12 cellular contexts compared by ENCODE assay signal in genomic region chr21:15159382-15160020, GRCh38.
DNase-seq lines count a peak whose midpoint lies in the region; ATAC-seq, FAIRE-seq and TF ChIP-seq lines count a peak whose summit lies in the region.
"Had no signal": no experiment of that assay in that cellular context is flagged by ENCODE, and none has a peak within 500 bp of the region (broad histone marks: within the 10 kb centered on the region; RNA-seq: fewer than 3 reads in every experiment).

No MANE protein-coding gene starts in this region.

- intact Hi-C loops in right cardiac atrium (cut with DNase I) = no loop called here
- intact Hi-C loops in HepG2 (cut with micrococcal nuclease; ENCODE audit: unreplicated experiment) = no loop called here

- H3K27me3 ChIP-seq in KMS-11 (ENCODE audit: insufficient read depth, low read depth) (no peaks in the 10 kb centered on the region), right cardiac atrium (ENCODE audit: control insufficient read depth, insufficient read depth) (no peaks in the 10 kb centered on the region), HepG2 (ENCODE audit: control insufficient read depth in 1 of 2, insufficient read depth in 2 of 2, low read length in 2 of 2) (no peaks in the 10 kb centered on the region)
- H3K27me3 ChIP-seq: ovary had no signal

- WGBS in right cardiac atrium = 56% methylated on average over 2 of the region's 2 CpGs
- WGBS in HepG2 (ENCODE audit: low lambda C conversion rate) = 92% methylated on average over 2 of the region's 2 CpGs

- TF ChIP-seq POLR2A in HepG2 (IDR thresholded peaks at IDR 0.05; ENCODE audit: insufficient read depth in 1 of 2, low read depth in 2 of 2, low read length in 2 of 2) = no peak

- H2AFZ ChIP-seq in KMS-11 (ENCODE audit: low read depth) (no peak overlapping the region), HepG2 (ENCODE audit: low read length) (no peak overlapping the region)

- H3K4me1 ChIP-seq in KMS-11 (ENCODE audit: low read depth, poor library complexity, severe bottlenecking) = peaks cover 12% of the 10 kb centered on the region
- H3K4me1 ChIP-seq in right cardiac atrium (ENCODE audit: control insufficient read depth, insufficient read depth, low read length) = peaks cover 2% of the 10 kb centered on the region
- peaks cover 13% of the 10 kb centered on the region for H3K4me1 ChIP-seq in HepG2 (ENCODE audit: insufficient read depth, low read length)

- BruUV-seq in HepG2 (replicated peaks; lab: Mats Ljungman, UMichigan) = no TSS peak

- peak overlapping the region; percentile 7; the same call in 1 of the 2 replicates for H3K4me2 ChIP-seq in KMS-11
- no peak overlapping the region for H3K4me2 ChIP-seq in HepG2 (ENCODE audit: low read depth, low read length)

- peak; percentile 96 for ATAC-seq in GM18502 (IDR thresholded peaks at IDR 0.05; ENCODE audit: poor library complexity, unreplicated experiment)
- ATAC-seq in GM21723 (IDR thresholded peaks at IDR 0.05; ENCODE audit: unreplicated experiment) = peak; percentile 82
- no peak for ATAC-seq in right cardiac atrium
- ATAC-seq in HepG2 = no peak

- CTCF ChIA-PET in HepG2 (lab: Yijun Ruan, JAX; ENCODE audit: low intra/inter-chr PET ratio, low total read pairs) = no interaction called here

- no peaks in the 10 kb centered on the region for H3K36me3 ChIP-seq in KMS-11 (ENCODE audit: insufficient read depth)
- H3K36me3 ChIP-seq in HepG2 (replicated peaks in 1 of 2; ENCODE audit: control insufficient read depth in 1 of 2, insufficient read depth in 2 of 2, low read length in 2 of 2) = no peaks in the 10 kb centered on the region
- H3K36me3 ChIP-seq: ovary had no signal

- TF ChIP-seq CTCF in KMS-11 (conservative IDR thresholded peaks at IDR 0.05; ENCODE audit: low read depth, low read length) = no peak
- no peak for TF ChIP-seq CTCF in choroid plexus epithelial cell (conservative IDR thresholded peaks at IDR 0.05; ENCODE audit: low read depth, low read length)
- TF ChIP-seq CTCF in HepG2 (CRISPR knock-in tag; IDR thresholded peaks at IDR 0.05) = no peak

- no peak for TF ChIP-seq RAD21 in HepG2 (CRISPR knock-in tag; IDR thresholded peaks at IDR 0.05)

- TF ChIP-seq EP300 in HepG2 (IDR thresholded peaks at IDR 0.05; ENCODE audit: low read depth in 2 of 2, low read length in 2 of 2) (no peak), HepG2 (CRISPR knock-in tag; IDR thresholded peaks at IDR 0.05; ENCODE audit: borderline replicate concordance) (no peak)

- H3K9me3 ChIP-seq in right cardiac atrium (ENCODE audit: control insufficient read depth, low read length) (no peaks in the 10 kb centered on the region), HepG2 (ENCODE audit: low read length) (peaks cover 25% of the 10 kb centered on the region)
- H3K9me3 ChIP-seq: ovary had no signal

- no peak overlapping the region for H3K9ac ChIP-seq in KMS-11
- H3K9ac ChIP-seq in HepG2 (ENCODE audit: insufficient read depth, low read depth, low read length) = no peak overlapping the region

- H3K27ac ChIP-seq in KMS-11 (no peak overlapping the region), right cardiac atrium (ENCODE audit: low read length) (no peak overlapping the region), HepG2 (ENCODE audit: extremely low read length, insufficient read depth, low read length) (no peak overlapping the region)
- H3K27ac ChIP-seq: ovary had no signal

- POLR2A ChIA-PET in HepG2 (lab: Yijun Ruan, JAX) = no interaction called here

- in situ Hi-C loops in HepG2 (cut with HindIII; ENCODE audit: extremely low pct_ligation_motif_present, low pct_unique_long_range_greater_than_20kb) = no loop called here

- H3K4me3 ChIP-seq in KMS-11 (IDR thresholded peaks at IDR 0.05; ENCODE audit: insufficient read depth, low read depth, low read length) = no peak overlapping the region
- H3K4me3 ChIP-seq in choroid plexus epithelial cell (ENCODE audit: low read depth, low read length) = no peak overlapping the region
- H3K4me3 ChIP-seq in right cardiac atrium (ENCODE audit: low read length) = no peak overlapping the region
- H3K4me3 ChIP-seq in HepG2 (replicated peaks in 1 of 3; ENCODE audit: insufficient read depth in 1 of 3, low read depth in 2 of 3, low read length in 3 of 3) = no peak overlapping the region
- H3K4me3 ChIP-seq: ovary had no signal

- FAIRE-seq in HepG2 (lab: Jason Lieb, UNC) = no peak

- H4K20me1 ChIP-seq in KMS-11 (ENCODE audit: insufficient read depth) (no peaks in the 10 kb centered on the region), HepG2 (ENCODE audit: insufficient read depth, low read length) (no peaks in the 10 kb centered on the region)

- H3K79me2 ChIP-seq in KMS-11 (ENCODE audit: insufficient read depth, low read depth) (no peaks in the 10 kb centered on the region), HepG2 (ENCODE audit: insufficient read depth, low read length) (no peaks in the 10 kb centered on the region)

- DNase-seq in choroid plexus epithelial cell (ENCODE audit: low read depth) (peak; percentile 63), right cardiac atrium (no peak), HepG2 (ENCODE audit: low spot score) (no peak), HPDE6-E6E7 (ENCODE audit: extremely low spot score) (no peak)
- no peak for DNase-seq in activated T-cell treated with anti-CD3 and anti-CD28 coated beads, Interleukin-2, amount 50 U/mL, for 48 hours
- DNase-seq: activated CD8-positive, alpha-beta memory T cell treated with anti-CD3 and anti-CD28 coated beads, Interleukin-2, amount 50 U/mL, for 48 hours; kidney glomerular epithelial cell; NCI-H510A treated with DMSO at 0.1 percent for 48 hours; ovary had no signal

TF ChIP-seq in HepG2, 621 proteins besides CTCF, POLR2A, EP300 and RAD21:
- no peak for TF ChIP-seq HOXA7 (CRISPR knock-in tag; IDR thresholded peaks at IDR 0.05)
- no peak for TF ChIP-seq TFDP1 (CRISPR knock-in tag; IDR thresholded peaks at IDR 0.05; ENCODE audit: borderline replicate concordance)
- TF ChIP-seq SKI (IDR thresholded peaks at IDR 0.05; ENCODE audit: partially characterized antibody) = no peak
- no peak for TF ChIP-seq ZNF768 (CRISPR knock-in tag; IDR thresholded peaks at IDR 0.05)
- TF ChIP-seq KMT2A (CRISPR knock-in tag; IDR thresholded peaks at IDR 0.05) = no peak
- TF ChIP-seq THAP7 (CRISPR knock-in tag; IDR thresholded peaks at IDR 0.05) = no peak
- TF ChIP-seq GMEB2 (CRISPR knock-in tag; IDR thresholded peaks at IDR 0.05; ENCODE audit: low read depth) = no peak
- no peak for TF ChIP-seq MLX (CRISPR knock-in tag; IDR thresholded peaks at IDR 0.05)
- TF ChIP-seq MAX (IDR thresholded peaks at IDR 0.05) = no peak
- TF ChIP-seq MTA1 (CRISPR knock-in tag; IDR thresholded peaks at IDR 0.05; ENCODE audit: borderline replicate concordance) = no peak
- no peak for TF ChIP-seq CEBPG (CRISPR knock-in tag; IDR thresholded peaks at IDR 0.05)
- TF ChIP-seq REL (CRISPR knock-in tag; conservative IDR thresholded peaks at IDR 0.05) = no peak
- no peak for TF ChIP-seq ZNF354B (CRISPR knock-in tag; IDR thresholded peaks at IDR 0.05)
- no peak for TF ChIP-seq MAF1 (CRISPR knock-in tag; IDR thresholded peaks at IDR 0.05; ENCODE audit: borderline replicate concordance)

Comparison
In these comparisons a context has a peak if more than half of its experiments do, and no peak if none do; other contexts are left out.
1. ATAC-seq: peak in GM18502 (single experiment) and GM21723 (single experiment); none in right cardiac atrium (0 of 2) and HepG2 (single experiment).